In genomic region chr16:29819506-29819905, GRCh38 we compare ENCODE assay signal across 10 cellular contexts. TPM values are rescaled to one million over a fixed set of nuclear protein-coding genes. Genes with fewer than 3 reads are reported as not detected.
DNase-seq lines count a peak whose midpoint lies in the region; ATAC-seq, FAIRE-seq and TF ChIP-seq lines count a peak whose summit lies in the region.
"Had no signal": no experiment of that assay in that cellular context is flagged by ENCODE, and none has a peak within 500 bp of the region (broad histone marks: within the 10 kb centered on the region; RNA-seq: fewer than 3 reads in every experiment).

No MANE protein-coding gene starts in this region.

- POLR2A ChIA-PET in T-cell (lab: Charles Lee), result no interaction called here

- CTCF ChIA-PET in T-cell (lab: Charles Lee), result interaction anchor here (0.6 to 2.5 kb wide), 9 partner anchors 12 to 120 kb away, joined by 3 to 13 read pairs (median 4); partner anchors contain the start of gene KIF22 (in 1 of the 2)

- peaks cover 59 to 90% (median 68%) of the 10 kb centered on the region in 3 donors for H3K4me1 ChIP-seq in esophagus squamous epithelium
- peaks cover 0 to 8% of the 10 kb centered on the region in 2 donors for H3K4me1 ChIP-seq in small intestine (ENCODE audit: control insufficient read depth in 2 of 2, insufficient read depth in 1 of 2, low read depth in 1 of 2, low read length in 1 of 2)

- peak overlapping the region; percentile 96 for H3K27ac Mint-ChIP-seq in T-cell

- intact Hi-C loops in esophagus squamous epithelium (cut with DNase I), result no loop called here

- peak overlapping the region; percentile 82 to 95 (median 92) for H3K27ac ChIP-seq in esophagus squamous epithelium
- H3K27ac ChIP-seq in small intestine (ENCODE audit: low read depth in 1 of 2, low read length in 1 of 2), result peak overlapping the region; percentile 72 to 97

- H3K4me1 Mint-ChIP-seq in T-cell, result peaks cover 70 to 83% (median 74%) of the 10 kb centered on the region in 3 donors

- 36 to 65% methylated on average over 14 of the region's 15 CpGs for WGBS in esophagus squamous epithelium, 2 donors
- WGBS in small intestine, 3 donors, result 21 to 63% (median 47%) methylated on average over 15 of the region's 15 CpGs

- H3K9me3 Mint-ChIP-seq in T-cell, result no peaks in the 10 kb centered on the region

- H3K4me3 Mint-ChIP-seq in T-cell, result peak overlapping the region; percentile 94 to 98 (median 95)

- ATAC-seq in T-cell (replicated peaks in 1 of 4), result no peak

- H3K36me3 Mint-ChIP-seq in T-cell, result peaks cover 16% of the 10 kb centered on the region

- H3K27me3 Mint-ChIP-seq in T-cell, result no peaks in the 10 kb centered on the region

- TF ChIP-seq POLR2A in esophagus squamous epithelium (IDR thresholded peaks at IDR 0.05), result no peak

- TF ChIP-seq CTCF in esophagus squamous epithelium (IDR thresholded peaks at IDR 0.05), result peak in 3 of 6 experiments; percentile 17 to 40 (median 27)

- FAIRE-seq in small intestine (lab: Jason Lieb, UNC), result no peak
- FAIRE-seq: A204.1, K562 had no signal

- H3K4me3 ChIP-seq in esophagus squamous epithelium, result peak overlapping the region in 1 of 4 donors; percentile 86
- H3K4me3 ChIP-seq in small intestine (ENCODE audit: low read depth in 1 of 2, low read length in 2 of 2), result peak overlapping the region in 1 of 2 donors; percentile 77

- H3K27me3 ChIP-seq in esophagus squamous epithelium (no peaks in the 10 kb centered on the region), small intestine (ENCODE audit: control insufficient read depth in 2 of 2, insufficient read depth in 2 of 2, low read length in 2 of 2) (no peaks in the 10 kb centered on the region)

- DNase-seq in DMS 273 (lab: John Stamatoyannopoulos, UW; ENCODE audit: unreplicated experiment) (peak; percentile 55), DMS 273 treated with DMSO at 0.1 percent for 48 hours (lab: John Stamatoyannopoulos, UW) (no peak), T-cell (no peak), esophagus squamous epithelium (lab: John Stamatoyannopoulos, UW) (no peak), small intestine (peak; percentile 79), NCI-H748 (lab: John Stamatoyannopoulos, UW; ENCODE audit: unreplicated experiment) (no peak), HuH-7.5 (ENCODE audit: low spot score) (no peak), NCI-H2227 (lab: John Stamatoyannopoulos, UW; ENCODE audit: unreplicated experiment) (no peak)

- peaks cover 0 to 22% (median 3%) of the 10 kb centered on the region in 3 donors for H3K36me3 ChIP-seq in esophagus squamous epithelium
- peaks cover 0 to 2% of the 10 kb centered on the region in 2 donors for H3K36me3 ChIP-seq in small intestine (ENCODE audit: control insufficient read depth in 2 of 2, insufficient read depth in 2 of 2, low read length in 2 of 2)

- H3K9me3 ChIP-seq in esophagus squamous epithelium (no peaks in the 10 kb centered on the region), small intestine (ENCODE audit: control insufficient read depth, low read depth) (no peaks in the 10 kb centered on the region)

RNA-seq across cellular contexts. Expression of gene MVP, which starts 0.8 kb away (rescaled TPM):
- 100 to 1,000 TPM; 140 to 173 (median 158) TPM for total RNA-seq in T-cell
- total RNA-seq in esophagus squamous epithelium, result 100 to 1,000 TPM in 2 of 4 donors, 10 to 100 TPM in 2; 54.0 to 133 (median 97.6) TPM
- polyA plus RNA-seq in small intestine, result 100 to 1,000 TPM; 256 to 558 (median 328) TPM

RNA-seq across cellular contexts. Expression of gene PAGR1, which starts 3.6 kb away (rescaled TPM):
- total RNA-seq in T-cell (10 to 100 TPM; 16.0 to 47.2 (median 40.6) TPM), esophagus squamous epithelium (10 to 100 TPM; 25.4 to 37.6 (median 32.8) TPM)
- 10 to 100 TPM; 36.9 to 46.0 (median 45.9) TPM for polyA plus RNA-seq in small intestine

RNA-seq across cellular contexts. Expression of gene PRRT2, which starts 7.5 kb away (rescaled TPM):
- total RNA-seq in T-cell (1 to 10 TPM; 2.4 to 7.9 (median 4.4) TPM), esophagus squamous epithelium (1 to 10 TPM in 1 of 4 donors, under 1 TPM in 2, not detected in 1; 0.40 to 1.9 (median 0.53) TPM)
- polyA plus RNA-seq in small intestine, result 1 to 10 TPM in 1 of 3 donors, under 1 TPM in 1, not detected in 1; 0.27 to 2.7 TPM

RNA-seq across cellular contexts. Expression of gene MAZ, which starts 13.2 kb away (rescaled TPM):
- total RNA-seq in T-cell (100 to 1,000 TPM; 240 to 326 (median 305) TPM), esophagus squamous epithelium (10 to 100 TPM; 87.0 to 99.0 (median 97.3) TPM)
- 100 to 1,000 TPM in 1 of 3 donors, 10 to 100 TPM in 2; 91.9 to 269 (median 96.2) TPM for polyA plus RNA-seq in small intestine

RNA-seq across cellular contexts. Expression of gene KIF22, which starts 29.0 kb away (rescaled TPM):
- total RNA-seq in T-cell (10 to 100 TPM; 84.1 to 95.2 (median 84.9) TPM), esophagus squamous epithelium (10 to 100 TPM; 31.0 to 46.3 (median 37.6) TPM)
- polyA plus RNA-seq in small intestine, result 10 to 100 TPM; 17.0 to 61.7 (median 23.5) TPM

Comparison
In these comparisons a context has a peak if more than half of its experiments do, and no peak if none do; other contexts are left out.
1. DNase-seq: peak in DMS 273 (single experiment) and small intestine (single experiment); none in DMS 273 treated with DMSO at 0.1 percent for 48 hours (single experiment), T-cell (0 of 34), esophagus squamous epithelium (single experiment), NCI-H748 (single experiment), HuH-7.5 (single experiment) and NCI-H2227 (single experiment).